Comparison of ENCODE assay signal across 8 cellular contexts in the genomic region with DNA sequence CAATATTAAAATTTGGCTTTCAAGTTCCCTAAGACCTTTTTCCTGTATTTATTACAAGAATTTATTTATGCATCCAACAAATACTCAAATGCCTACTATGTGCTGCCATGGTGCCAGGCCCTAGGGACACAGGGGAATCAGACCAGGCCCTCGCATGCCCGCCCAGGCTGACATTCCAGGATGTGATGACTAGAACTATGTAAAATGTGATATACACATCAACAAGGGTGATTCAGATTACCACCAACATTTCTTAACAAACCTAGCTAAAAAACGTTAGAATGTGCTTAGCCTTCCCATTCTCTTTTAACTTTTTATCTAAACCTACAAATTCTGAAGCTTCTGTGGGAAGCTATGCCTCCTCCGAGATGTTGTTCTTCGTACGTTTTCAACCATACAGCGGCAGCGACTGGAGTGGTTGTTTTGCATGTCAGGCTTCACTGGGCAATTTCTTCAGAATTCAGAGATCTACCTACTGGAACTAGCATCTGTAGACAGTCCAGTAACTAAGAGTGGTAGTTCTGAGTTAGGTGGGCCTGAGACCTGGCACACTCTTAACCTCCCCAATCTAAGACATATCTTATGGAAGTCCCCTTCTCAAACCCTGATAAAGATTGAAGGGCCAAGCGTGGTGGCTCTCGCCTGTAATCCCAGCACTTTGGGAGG. TPM values are rescaled to one million over a fixed set of nuclear protein-coding genes. Genes with fewer than 3 reads are reported as not detected.
DNase-seq lines count a peak whose midpoint lies in the region; ATAC-seq, FAIRE-seq and TF ChIP-seq lines count a peak whose summit lies in the region.

No MANE protein-coding gene starts in this region.

- no peak for FAIRE-seq in bronchial epithelial cell (lab: Jason Lieb, UNC)

- no peaks in the 10 kb centered on the region for H3K27me3 ChIP-seq in bronchial epithelial cell (ENCODE audit: control insufficient read depth, insufficient read depth, low read length)

- TF ChIP-seq CTCF in bronchial epithelial cell (IDR thresholded peaks at IDR 0.05; ENCODE audit: insufficient read depth, low read length, severe bottlenecking) (no peak), omental fat pad (IDR thresholded peaks at IDR 0.05) (no peak), mucosa of descending colon (IDR thresholded peaks at IDR 0.05) (no peak)

- peaks cover 16% of the 10 kb centered on the region for H3K4me1 ChIP-seq in mucosa of descending colon (ENCODE audit: low read depth)

- DNase-seq in bronchial epithelial cell (ENCODE audit: low read depth): peak; percentile 89
- no peak for DNase-seq in omental fat pad (ENCODE audit: low spot score)
- no peak for DNase-seq in mucosa of descending colon
- DNase-seq in stimulated activated naive CD4-positive, alpha-beta T cell (lab: John Stamatoyannopoulos, UW): no peak
- DNase-seq in cerebellar cortex (ENCODE audit: low spot score): no peak
- no peak for DNase-seq in stimulated activated CD4-positive, alpha-beta T cell treated with anti-CD3 and anti-CD28 coated beads, Interleukin-4, amount 100 ng/mL, for 4 hours

- intact Hi-C loops in mucosa of descending colon (cut with DNase I, micrococcal nuclease): no loop called here

- H3K36me3 ChIP-seq in bronchial epithelial cell (ENCODE audit: control insufficient read depth, insufficient read depth, low read length): no peaks in the 10 kb centered on the region
- no peaks in the 10 kb centered on the region for H3K36me3 ChIP-seq in mucosa of descending colon (ENCODE audit: low read depth)

- no peaks in the 10 kb centered on the region for H3K9me3 ChIP-seq in mucosa of descending colon

- ATAC-seq in GM18909 (IDR thresholded peaks at IDR 0.05; ENCODE audit: poor library complexity, unreplicated experiment) (peak; percentile 60), HG03354 (IDR thresholded peaks at IDR 0.05; ENCODE audit: poor library complexity, severe bottlenecking, unreplicated experiment) (peak; percentile 50), omental fat pad (ENCODE audit: low FRiP score) (peak; percentile 53), mucosa of descending colon (no peak)

- no peak overlapping the region for H3K4me3 ChIP-seq in bronchial epithelial cell (ENCODE audit: low read depth, low read length)
- no peak overlapping the region for H3K4me3 ChIP-seq in mucosa of descending colon

RNA-seq across cellular contexts. Expression of a gene that starts 22.1 kb away (rescaled TPM):
- 12.1 and 12.8 TPM in 2 replicates for total RNA-seq in bronchial epithelial cell
- total RNA-seq in omental fat pad: 10 to 100 TPM; 26.3 to 54.8 (median 36.9) TPM
- total RNA-seq in mucosa of descending colon: 10 to 100 TPM; 21.7 to 57.7 (median 25.7) TPM
